Comparison of ENCODE assay signal across 8 cellular contexts in genomic region chr19:52941941-52942370, GRCh38. TPM values are rescaled to one million over a fixed set of nuclear protein-coding genes. Genes with fewer than 3 reads are reported as not detected.
A peak's percentile ranks its signal among the peaks of the same experiment; 100 is the strongest.
DNase-seq lines count a peak whose midpoint lies in the region; ATAC-seq and TF ChIP-seq lines count a peak whose summit lies in the region.

No MANE protein-coding gene starts in this region.

- H3K36me3 Mint-ChIP-seq in activated naive CD8-positive, alpha-beta T cell, result peaks cover 27% of the 10 kb centered on the region

- DNase-seq in EH (ENCODE audit: low read depth) (peak; percentile 43), NAMALWA (ENCODE audit: low spot score) (peak; percentile 47), right atrium auricular region (ENCODE audit: low spot score) (no peak), sigmoid colon (peak; percentile 75), midbrain (lab: John Stamatoyannopoulos, UW) (no peak)
- DNase-seq in central memory CD4-positive, alpha-beta T cell, result no peak

- H3K27ac Mint-ChIP-seq in activated naive CD8-positive, alpha-beta T cell, result peak overlapping the region; percentile 89

- no peak for TF ChIP-seq CTCF in right atrium auricular region (IDR thresholded peaks at IDR 0.05)
- no peak for TF ChIP-seq CTCF in sigmoid colon (IDR thresholded peaks at IDR 0.05)

- no peaks in the 10 kb centered on the region for H3K36me3 ChIP-seq in right atrium auricular region
- no peaks in the 10 kb centered on the region for H3K36me3 ChIP-seq in sigmoid colon

- no peak for TF ChIP-seq POLR2A in sigmoid colon (IDR thresholded peaks at IDR 0.05)

- H3K4me1 ChIP-seq in right atrium auricular region, result peaks cover 0 to 8% of the 10 kb centered on the region in 2 donors
- H3K4me1 ChIP-seq in sigmoid colon, result peaks cover 0 to 13% (median 8%) of the 10 kb centered on the region in 4 donors

- intact Hi-C loops in sigmoid colon (cut with DNase I), result loop anchor here (1.0 to 5.0 kb wide), 2 partner anchors 19 to 45 kb away; partner anchors contain the start of genes ZNF320 and ZNF888

- no peak for TF ChIP-seq EP300 in sigmoid colon (IDR thresholded peaks at IDR 0.05)

- peak overlapping the region; percentile 70 to 73 for H3K27ac ChIP-seq in right atrium auricular region
- peak overlapping the region; percentile 84 to 88 (median 86) for H3K27ac ChIP-seq in sigmoid colon

- H3K9me3 ChIP-seq in right atrium auricular region (peaks cover 1 to 3% of the 10 kb centered on the region in 2 donors), sigmoid colon (peaks cover 0 to under 1% (median 0%) of the 10 kb centered on the region in 4 donors)

- ATAC-seq in GM21723 (IDR thresholded peaks at IDR 0.05; ENCODE audit: unreplicated experiment), result peak; percentile 24

- peak overlapping the region; percentile 93 for H3K4me3 Mint-ChIP-seq in activated naive CD8-positive, alpha-beta T cell

- H3K4me1 Mint-ChIP-seq in activated naive CD8-positive, alpha-beta T cell (ENCODE audit: low read depth), result peaks cover 16% of the 10 kb centered on the region

- H3K9me3 Mint-ChIP-seq in activated naive CD8-positive, alpha-beta T cell (ENCODE audit: low read depth), result peaks cover 13% of the 10 kb centered on the region

- no peaks in the 10 kb centered on the region for H3K27me3 Mint-ChIP-seq in activated naive CD8-positive, alpha-beta T cell

- H3K4me3 ChIP-seq in right atrium auricular region (peak overlapping the region; percentile 67 to 81), sigmoid colon (peak overlapping the region; percentile 63 to 81 (median 69))

- WGBS in sigmoid colon, 2 donors, result 0 to 1% methylated on average over 26 of the region's 26 CpGs

- H3K27me3 ChIP-seq in right atrium auricular region (no peaks in the 10 kb centered on the region), sigmoid colon (no peaks in the 10 kb centered on the region)

RNA-seq across cellular contexts. Expression of gene ZNF888, which starts 18.7 kb away (rescaled TPM):
- total RNA-seq in right atrium auricular region, result 1 to 10 TPM in 1 of 2 donors, under 1 TPM in 1; 0.74 to 1.3 TPM
- 1 to 10 TPM; 1.8 to 3.9 (median 3.6) TPM for total RNA-seq in sigmoid colon
- polyA plus RNA-seq in sigmoid colon, result 1 to 10 TPM; 1.8 to 5.0 (median 4.6) TPM

RNA-seq across cellular contexts. Expression of gene ZNF816, which starts 20.7 kb away (rescaled TPM):
- 1 to 10 TPM; 3.9 to 5.5 TPM for total RNA-seq in right atrium auricular region
- total RNA-seq in sigmoid colon, result 1 to 10 TPM; 3.6 to 8.4 (median 6.1) TPM
- 1 to 10 TPM; 4.6 to 7.2 (median 5.4) TPM for polyA plus RNA-seq in sigmoid colon

RNA-seq across cellular contexts. Expression of gene ZNF320, which starts 44.5 kb away (rescaled TPM):
- 1 to 10 TPM; 5.3 to 9.3 TPM for total RNA-seq in right atrium auricular region
- 10 to 100 TPM in 3 of 4 donors, 1 to 10 TPM in 1; 9.0 to 21.8 (median 15.0) TPM for total RNA-seq in sigmoid colon
- 1 to 10 TPM; 1.4 to 8.5 (median 6.6) TPM for polyA plus RNA-seq in sigmoid colon

Comparison
In these comparisons a context has a peak if more than half of its experiments do, and no peak if none do; other contexts are left out.
1. DNase-seq: peak in EH (single experiment), NAMALWA (single experiment) and sigmoid colon (single experiment); none in right atrium auricular region (single experiment), midbrain (single experiment) and central memory CD4-positive, alpha-beta T cell (single experiment).